ENCODE assay signal across 23 cellular contexts in genomic region chr5:122173484-122174191, GRCh38. TPM values are rescaled to one million over a fixed set of nuclear protein-coding genes. Genes with fewer than 3 reads are reported as not detected.
DNase-seq lines count a peak whose midpoint lies in the region; ATAC-seq and TF ChIP-seq lines count a peak whose summit lies in the region.
"Had no signal": no experiment of that assay in that cellular context is flagged by ENCODE, and none has a peak within 500 bp of the region (broad histone marks: within the 10 kb centered on the region; RNA-seq: fewer than 3 reads in every experiment).

No MANE protein-coding gene starts in this region.

- peak overlapping the region; percentile 41; the same call in 1 of the 2 replicates for H3K18ac ChIP-seq in IMR-90 (ENCODE audit: low read depth, low read length)

- intact Hi-C loops in IMR-90 (cut with micrococcal nuclease), result no loop called here
- intact Hi-C loops in ascending aorta (cut with DNase I), result no loop called here
- intact Hi-C loops in dorsolateral prefrontal cortex (cut with DNase I), result no loop called here
- intact Hi-C loops in activated CD8-positive, alpha-beta T cell treated with anti-CD3 and anti-CD28 coated beads for 36 hours (cut with micrococcal nuclease), result no loop called here

- H3K4me1 ChIP-seq in BLaER1 (peaks cover 7% of the 10 kb centered on the region; the same call in 1 of the 2 replicates), IMR-90 (ENCODE audit: control insufficient read depth, insufficient read depth, low read length) (peaks cover 4% of the 10 kb centered on the region), ascending aorta (no peaks in the 10 kb centered on the region)
- H3K4me1 ChIP-seq: heart right ventricle had no signal

- H2BK120ac ChIP-seq in IMR-90 (ENCODE audit: low read depth, low read length), result peak overlapping the region; percentile 42

- peak overlapping the region; percentile 11; the same call in 1 of the 2 replicates for H3K4me2 ChIP-seq in BLaER1
- H3K4me2 ChIP-seq in IMR-90 (ENCODE audit: low read depth, low read length), result no peak overlapping the region

- H3K9me3 ChIP-seq in BLaER1 (no peaks in the 10 kb centered on the region), IMR-90 (ENCODE audit: control insufficient read depth, insufficient read depth, low read length) (no peaks in the 10 kb centered on the region), ascending aorta (no peaks in the 10 kb centered on the region)
- H3K9me3 ChIP-seq: heart right ventricle, neutrophil had no signal

- H3K27me3 Mint-ChIP-seq in nephron (ENCODE audit: low read depth), result no peaks in the 10 kb centered on the region
- H3K27me3 Mint-ChIP-seq in activated CD8-positive, alpha-beta T cell treated with anti-CD3 and anti-CD28 coated beads for 36 hours, result no peaks in the 10 kb centered on the region
- H3K27me3 Mint-ChIP-seq: CD4-positive, CD25-positive, alpha-beta regulatory T cell had no signal

- TF ChIP-seq POLR2A in IMR-90 (IDR thresholded peaks at IDR 0.05; ENCODE audit: low read depth, low read length), result no peak

- H2BK20ac ChIP-seq in IMR-90 (ENCODE audit: low read depth, low read length), result no peak overlapping the region

- in situ Hi-C loops in IMR-90 (cut with MboI; ENCODE audit: low sequenced_read_pairs), result no loop called here

- H3K36me3 ChIP-seq in BLaER1 (no peaks in the 10 kb centered on the region), IMR-90 (ENCODE audit: control insufficient read depth, insufficient read depth, low read length) (no peaks in the 10 kb centered on the region), ascending aorta (no peaks in the 10 kb centered on the region)
- H3K36me3 ChIP-seq: heart right ventricle, neutrophil had no signal

- CTCF ChIA-PET in IMR-90 (lab: Yijun Ruan, JAX), result no interaction called here
- CTCF ChIA-PET in activated CD8-positive, alpha-beta T cell treated with anti-CD3 and anti-CD28 coated beads for 36 hours (lab: Charles Lee), result no interaction called here

- peak overlapping the region; percentile 15; the same call in 1 of the 2 replicates for H4K91ac ChIP-seq in IMR-90 (ENCODE audit: insufficient read depth, low read depth, low read length)

- H4K8ac ChIP-seq in IMR-90 (ENCODE audit: low read depth in 2 of 2, low read length in 2 of 2), result no peak overlapping the region

- 0 out of 2 replicates have a peak overlapping the region, but pooled peaks have one; percentile 4 for H2AK5ac ChIP-seq in IMR-90 (ENCODE audit: low read depth, low read length)

- peak overlapping the region; percentile 29; the same call in 1 of the 2 replicates for H3K4ac ChIP-seq in IMR-90 (ENCODE audit: low read depth, low read length)

- no peak overlapping the region for H3K4me3 Mint-ChIP-seq in nephron
- H3K4me3 Mint-ChIP-seq in activated CD8-positive, alpha-beta T cell treated with anti-CD3 and anti-CD28 coated beads for 36 hours, result no peak overlapping the region
- H3K4me3 Mint-ChIP-seq: activated CD4-positive, alpha-beta T cell treated with anti-CD3 and anti-CD28 coated beads for 36 hours; CD4-positive, CD25-positive, alpha-beta regulatory T cell; T-cell had no signal

- no peak overlapping the region for H3K23ac ChIP-seq in IMR-90 (ENCODE audit: low read depth, low read length)

- H2BK15ac ChIP-seq in IMR-90 (ENCODE audit: low read depth, low read length), result peak overlapping the region; percentile 23; the same call in 2 of the 3 replicates

- no peaks in the 10 kb centered on the region for H3K27me3 ChIP-seq in BLaER1
- H3K27me3 ChIP-seq in IMR-90 (ENCODE audit: control insufficient read depth, insufficient read depth, low read length), result no peaks in the 10 kb centered on the region
- H3K27me3 ChIP-seq in ascending aorta, result no peaks in the 10 kb centered on the region
- H3K27me3 ChIP-seq in dorsolateral prefrontal cortex, result no peaks in the 10 kb centered on the region
- H3K27me3 ChIP-seq: heart right ventricle, neutrophil had no signal

- no peak for DNase-seq in IMR-90
- no peak for DNase-seq in ascending aorta (ENCODE audit: low spot score in 2 of 2)
- DNase-seq in dorsolateral prefrontal cortex, result no peak
- no peak for DNase-seq in GM03348 (ENCODE audit: low spot score)
- DNase-seq in activated CD8-positive, alpha-beta T cell treated with anti-CD3 and anti-CD28 coated beads for 36 hours, result no peak
- DNase-seq: activated CD4-positive, alpha-beta T cell treated with anti-CD3 and anti-CD28 coated beads for 36 hours; activated naive CD4-positive, alpha-beta T cell treated with Interleukin-2 at 50 U/mL for 16 hours; activated T-cell treated with anti-CD3 and anti-CD28 coated beads, Interleukin-2, amount 50 U/mL, for 48 hours; amniotic stem cell; CD4-positive, CD25-positive, alpha-beta regulatory T cell; central memory CD4-positive, alpha-beta T cell; heart right ventricle; NCI-H1417 treated with DMSO at 0.1 percent for 48 hours; NCI-H2107; SHP77; stimulated activated CD4-positive, alpha-beta T cell treated with anti-CD3 and anti-CD28 coated beads, Interleukin-4, amount 100 ng/mL, for 1 hour; stimulated activated naive CD4-positive, alpha-beta T cell; T-cell had no signal

- no peaks in the 10 kb centered on the region for H3K9me3 Mint-ChIP-seq in nephron
- H3K9me3 Mint-ChIP-seq in activated CD8-positive, alpha-beta T cell treated with anti-CD3 and anti-CD28 coated beads for 36 hours, result no peaks in the 10 kb centered on the region
- H3K9me3 Mint-ChIP-seq: T-cell had no signal

- peak overlapping the region; percentile 42; the same call in 1 of the 2 replicates for H4K5ac ChIP-seq in IMR-90 (ENCODE audit: low read depth, low read length)

- H3K27ac Mint-ChIP-seq in nephron, result peak overlapping the region; percentile 31 to 91 (median 88)
- H3K27ac Mint-ChIP-seq in activated CD8-positive, alpha-beta T cell treated with anti-CD3 and anti-CD28 coated beads for 36 hours, result no peak overlapping the region
- H3K27ac Mint-ChIP-seq: activated CD4-positive, alpha-beta T cell treated with anti-CD3 and anti-CD28 coated beads for 36 hours; CD4-positive, CD25-positive, alpha-beta regulatory T cell; T-cell had no signal

- ATAC-seq in IMR-90 (ENCODE audit: low read depth) (no peak), HG03571 (IDR thresholded peaks at IDR 0.05; ENCODE audit: unreplicated experiment) (no peak)
- no peak for ATAC-seq in activated CD8-positive, alpha-beta T cell treated with anti-CD3 and anti-CD28 coated beads for 36 hours
- ATAC-seq: activated CD4-positive, alpha-beta T cell treated with anti-CD3 and anti-CD28 coated beads for 36 hours; T-cell had no signal

- no peaks in the 10 kb centered on the region for H4K20me1 ChIP-seq in BLaER1
- H4K20me1 ChIP-seq in IMR-90 (ENCODE audit: insufficient read depth, low read length), result no peaks in the 10 kb centered on the region

- H3K9ac ChIP-seq in BLaER1 (no peak overlapping the region), IMR-90 (ENCODE audit: low read depth, low read length) (no peak overlapping the region)

- H3K79me1 ChIP-seq in IMR-90 (ENCODE audit: low read depth in 1 of 2, low read length in 2 of 2), result 0 out of 4 replicates have a peak, but pooled peaks cover 0 to 5% of the 10 kb centered on the region in 2 experiments

- H3K14ac ChIP-seq in IMR-90 (replicated peaks; ENCODE audit: low read depth, low read length), result peak overlapping the region; percentile 26; the same call in 1 of the 2 replicates

- 0% methylated on average over 1 of the region's 4 CpGs; no CpG with 5 or more reads in 1 of the 2 experiments for WGBS in IMR-90 (ENCODE audit: extremely low coverage in 2 of 2, insufficient read length in 1 of 2), 2 experiments

- dilution Hi-C loops in IMR-90 (cut with HindIII; ENCODE audit: low sequenced_read_pairs, unreplicated experiment), result no loop called here

- H3K27ac ChIP-seq in BLaER1, result no peak overlapping the region
- H3K27ac ChIP-seq in IMR-90 (ENCODE audit: insufficient read depth, low read length), result no peak overlapping the region
- peak overlapping the region; percentile 44 to 58 for H3K27ac ChIP-seq in ascending aorta
- H3K27ac ChIP-seq in dorsolateral prefrontal cortex, result no peak overlapping the region
- H3K27ac ChIP-seq: neutrophil had no signal

- no peak overlapping the region for H2BK5ac ChIP-seq in IMR-90 (ENCODE audit: low read depth, low read length, poor library complexity, severe bottlenecking)

- POLR2A ChIA-PET in IMR-90 (lab: Charles Lee; ENCODE audit: unreplicated experiment), result no interaction called here
- POLR2A ChIA-PET in activated CD8-positive, alpha-beta T cell treated with anti-CD3 and anti-CD28 coated beads for 36 hours (lab: Charles Lee), result no interaction called here

- peaks cover 43% of the 10 kb centered on the region for H3K4me1 Mint-ChIP-seq in nephron
- H3K4me1 Mint-ChIP-seq in activated CD8-positive, alpha-beta T cell treated with anti-CD3 and anti-CD28 coated beads for 36 hours (ENCODE audit: low read depth), result no peaks in the 10 kb centered on the region
- H3K4me1 Mint-ChIP-seq: CD4-positive, CD25-positive, alpha-beta regulatory T cell; T-cell had no signal

- no TSS peak for BruUV-seq in IMR-90 (replicated peaks; lab: Mats Ljungman, UMichigan)

- 0 out of 2 replicates have a peak, but pooled peaks cover 6% of the 10 kb centered on the region for H3K9me1 ChIP-seq in IMR-90 (ENCODE audit: insufficient read depth, low read length)

- no peak for TF ChIP-seq RAD21 in IMR-90 (IDR thresholded peaks at IDR 0.05; ENCODE audit: low read length)

- no peak for TF ChIP-seq CTCF in IMR-90 (conservative IDR thresholded peaks at IDR 0.05; ENCODE audit: low read depth, low read length)
- TF ChIP-seq CTCF in ascending aorta (IDR thresholded peaks at IDR 0.05), result no peak
- no peak for TF ChIP-seq CTCF in nephron (IDR thresholded peaks at IDR 0.05; ENCODE audit: unreplicated experiment in 3 of 3)
- TF ChIP-seq CTCF in dorsolateral prefrontal cortex (IDR thresholded peaks at IDR 0.05 in 54 of 56, conservative IDR thresholded peaks at IDR 0.05 in 2 of 56; ENCODE audit: low read depth in 1 of 56, partially characterized antibody in 56 of 56), result no peak
- TF ChIP-seq CTCF in activated CD8-positive, alpha-beta T cell treated with anti-CD3 and anti-CD28 coated beads for 36 hours (IDR thresholded peaks at IDR 0.05), result no peak

- H2AK9ac ChIP-seq in IMR-90 (replicated peaks; ENCODE audit: low read depth, low read length, poor library complexity), result peak overlapping the region; percentile 65

- H2AFZ ChIP-seq in IMR-90 (replicated peaks; ENCODE audit: low read length, poor library complexity), result peak overlapping the region; percentile 70

- H3K36me3 Mint-ChIP-seq in nephron (ENCODE audit: low read depth), result no peaks in the 10 kb centered on the region
- H3K36me3 Mint-ChIP-seq in activated CD8-positive, alpha-beta T cell treated with anti-CD3 and anti-CD28 coated beads for 36 hours (ENCODE audit: low read depth), result no peaks in the 10 kb centered on the region
- H3K36me3 Mint-ChIP-seq: CD4-positive, CD25-positive, alpha-beta regulatory T cell; T-cell had no signal

- H3K4me3 ChIP-seq in BLaER1 (no peak overlapping the region), IMR-90 (ENCODE audit: insufficient read depth, low read depth, low read length) (no peak overlapping the region), ascending aorta (no peak overlapping the region), dorsolateral prefrontal cortex (no peak overlapping the region)
- H3K4me3 ChIP-seq: heart right ventricle had no signal

- no peak overlapping the region for H3K56ac ChIP-seq in IMR-90 (ENCODE audit: extremely low read depth, insufficient read depth, low read length)

RNA-seq across cellular contexts. Expression of gene ZNF474, which starts 44.3 kb away (rescaled TPM):
- total RNA-seq in IMR-90 (2012; rRNA removed) (0.54 and 0.56 TPM in 2 replicates), ascending aorta (not detected), dorsolateral prefrontal cortex (1 to 10 TPM in 26 of 120 experiments, under 1 TPM in 78, not detected in 16; 0.22 to 3.0 (median 0.65) TPM)
- 0.19 and 0.24 TPM in 2 replicates for polyA plus RNA-seq in IMR-90 (2012; rRNA removed)
- polyA plus RNA-seq in IMR-90 (2012; cell fraction: cytosol; rRNA removed), result 0.02 and 0.13 TPM in 2 replicates
- 0.15 and 0.34 TPM in 2 replicates for polyA plus RNA-seq in IMR-90 (2012; cell fraction: nucleus; rRNA removed; ENCODE audit: low replicate concordance)
- not detected for total RNA-seq in activated CD8-positive, alpha-beta T cell treated with anti-CD3 and anti-CD28 coated beads for 36 hours
- total RNA-seq: activated CD4-positive, alpha-beta T cell treated with anti-CD3 and anti-CD28 coated beads for 36 hours; OCI-LY7 had no signal

Comparison
In these comparisons a context has a peak if more than half of its experiments do, and no peak if none do; other contexts are left out.
1. H3K27ac ChIP-seq: peak in ascending aorta (2 of 2); none in BLaER1 (single experiment), IMR-90 (single experiment) and dorsolateral prefrontal cortex (0 of 59).